ENCODE assay signal across 7 cellular contexts in the genomic region with DNA sequence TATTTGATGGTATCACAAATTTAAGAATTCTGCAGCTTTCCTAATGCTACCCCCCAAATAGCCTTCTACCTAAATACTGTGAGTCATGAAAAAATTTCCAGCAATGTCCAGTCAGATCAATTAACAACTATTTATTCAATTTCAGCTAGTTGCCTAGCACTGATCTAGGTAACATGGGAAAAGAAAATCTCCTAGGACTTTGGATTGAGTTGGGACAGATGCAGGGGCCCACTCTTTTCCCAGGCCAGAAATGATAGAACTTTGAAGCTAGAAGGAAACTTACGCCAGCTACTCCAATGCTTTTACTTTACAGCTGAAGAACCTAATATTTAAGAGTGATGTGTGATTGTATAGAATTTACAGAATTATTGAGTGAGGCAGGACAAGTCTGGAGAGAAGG.
"Had no signal": no experiment of that assay in that cellular context is flagged by ENCODE, and none has a peak within 500 bp of the region (broad histone marks: within the 10 kb centered on the region; RNA-seq: fewer than 3 reads in every experiment).

No MANE protein-coding gene starts in this region.

- H3K9me3 Mint-ChIP-seq: IgD-negative memory B cell had no signal

- H3K27ac Mint-ChIP-seq: IgD-negative memory B cell had no signal

- H3K36me3 ChIP-seq: HAP-1 had no signal

- H3K36me3 Mint-ChIP-seq: IgD-negative memory B cell had no signal

- ATAC-seq: HCT116 had no signal

- FAIRE-seq: HTR-8/SVneo had no signal

- H3K4me1 ChIP-seq: HAP-1 had no signal

- H3K9ac ChIP-seq: GM23248 had no signal

- H3K4me3 Mint-ChIP-seq: IgD-negative memory B cell had no signal

- H3K9me3 ChIP-seq: HAP-1 had no signal

- H3K4me1 Mint-ChIP-seq: IgD-negative memory B cell had no signal

- H3K27ac ChIP-seq: GM23248 had no signal

- H2AFZ ChIP-seq: GM23248 had no signal

- H3K4me3 ChIP-seq: GM23248, HAP-1 had no signal

- DNase-seq: GM23248, GOT3, H7 had no signal
